ENCODE assay signal across 12 cellular contexts in genomic region chr18:7902399-7902839, GRCh38.
DNase-seq lines count a peak whose midpoint lies in the region; ATAC-seq and TF ChIP-seq lines count a peak whose summit lies in the region.
"Had no signal": no experiment of that assay in that cellular context is flagged by ENCODE, and none has a peak within 500 bp of the region (broad histone marks: within the 10 kb centered on the region; RNA-seq: fewer than 3 reads in every experiment).

No MANE protein-coding gene starts in this region.

- ATAC-seq in mucosa of descending colon (peak; percentile 66), HG02678 (IDR thresholded peaks at IDR 0.05; ENCODE audit: unreplicated experiment) (no peak), GM19328 (IDR thresholded peaks at IDR 0.05; ENCODE audit: unreplicated experiment) (no peak), GM18519 (IDR thresholded peaks at IDR 0.05; ENCODE audit: low FRiP score, unreplicated experiment) (no peak), GM21423 (IDR thresholded peaks at IDR 0.05; ENCODE audit: unreplicated experiment) (no peak)

- H3K4me1 ChIP-seq in esophagus squamous epithelium (no peaks in the 10 kb centered on the region), mucosa of descending colon (ENCODE audit: low read depth) (no peaks in the 10 kb centered on the region), subcutaneous abdominal adipose tissue (ENCODE audit: control insufficient read depth in 5 of 5, insufficient read depth in 5 of 5, low read length in 5 of 5) (peaks cover 0 to 42% (median 27%) of the 10 kb centered on the region in 5 donors)

- H3K27me3 ChIP-seq in esophagus squamous epithelium (no peaks in the 10 kb centered on the region), subcutaneous abdominal adipose tissue (ENCODE audit: control insufficient read depth in 5 of 5, insufficient read depth in 4 of 5, low read length in 5 of 5) (no peaks in the 10 kb centered on the region)
- H3K27me3 ChIP-seq: tibial nerve had no signal

- TF ChIP-seq POLR2A in esophagus squamous epithelium (IDR thresholded peaks at IDR 0.05) = no peak

- H3K36me3 ChIP-seq in esophagus squamous epithelium (no peaks in the 10 kb centered on the region), mucosa of descending colon (ENCODE audit: low read depth) (no peaks in the 10 kb centered on the region), subcutaneous abdominal adipose tissue (ENCODE audit: control insufficient read depth in 5 of 5, insufficient read depth in 5 of 5, low read length in 5 of 5) (peaks cover 0 to 4% (median 2%) of the 10 kb centered on the region in 5 donors)
- H3K36me3 ChIP-seq: tibial nerve had no signal

- H3K9ac ChIP-seq in subcutaneous abdominal adipose tissue (ENCODE audit: low read length in 5 of 5) = peak overlapping the region in 1 of 5 donors; percentile 4

- TF ChIP-seq CTCF in esophagus squamous epithelium (IDR thresholded peaks at IDR 0.05) (no peak), mucosa of descending colon (IDR thresholded peaks at IDR 0.05) (no peak)

- H3K4me3 ChIP-seq in esophagus squamous epithelium (no peak overlapping the region), mucosa of descending colon (no peak overlapping the region), subcutaneous abdominal adipose tissue (ENCODE audit: low read depth in 1 of 5, low read length in 5 of 5) (no peak overlapping the region)
- H3K4me3 ChIP-seq: skin epidermis, tibial nerve had no signal

- peak overlapping the region in 3 of 4 donors; percentile 33 to 69 (median 61) for H3K27ac ChIP-seq in esophagus squamous epithelium
- H3K27ac ChIP-seq in subcutaneous abdominal adipose tissue (ENCODE audit: low read depth, low read length) = peak overlapping the region; percentile 71
- H3K27ac ChIP-seq: skin epidermis, tibial nerve had no signal

- WGBS in esophagus squamous epithelium, 2 donors = 76 to 78% methylated on average over 5 of the region's 5 CpGs

- DNase-seq in NCI-H460 (ENCODE audit: extremely low read depth, low read depth) (peak; percentile 87), esophagus squamous epithelium (lab: John Stamatoyannopoulos, UW) (no peak), mucosa of descending colon (peak in 1 of 3 donors; percentile 23)
- DNase-seq: activated CD4-positive, alpha-beta T cell treated with anti-CD3 and anti-CD28 coated beads for 1 hour; NCI-H2171 treated with DMSO at 0.1 percent for 48 hours had no signal

- no peaks in the 10 kb centered on the region for H3K9me3 ChIP-seq in esophagus squamous epithelium
- H3K9me3 ChIP-seq in mucosa of descending colon = no peaks in the 10 kb centered on the region
- H3K9me3 ChIP-seq in subcutaneous abdominal adipose tissue (ENCODE audit: control insufficient read depth in 5 of 5, low read length in 5 of 5) = no peaks in the 10 kb centered on the region
- H3K9me3 ChIP-seq: tibial nerve had no signal

- intact Hi-C loops in esophagus squamous epithelium (cut with DNase I) (no loop called here), mucosa of descending colon (cut with DNase I, micrococcal nuclease) (no loop called here)
